ENCODE assay signal across 11 cellular contexts in the genomic region with DNA sequence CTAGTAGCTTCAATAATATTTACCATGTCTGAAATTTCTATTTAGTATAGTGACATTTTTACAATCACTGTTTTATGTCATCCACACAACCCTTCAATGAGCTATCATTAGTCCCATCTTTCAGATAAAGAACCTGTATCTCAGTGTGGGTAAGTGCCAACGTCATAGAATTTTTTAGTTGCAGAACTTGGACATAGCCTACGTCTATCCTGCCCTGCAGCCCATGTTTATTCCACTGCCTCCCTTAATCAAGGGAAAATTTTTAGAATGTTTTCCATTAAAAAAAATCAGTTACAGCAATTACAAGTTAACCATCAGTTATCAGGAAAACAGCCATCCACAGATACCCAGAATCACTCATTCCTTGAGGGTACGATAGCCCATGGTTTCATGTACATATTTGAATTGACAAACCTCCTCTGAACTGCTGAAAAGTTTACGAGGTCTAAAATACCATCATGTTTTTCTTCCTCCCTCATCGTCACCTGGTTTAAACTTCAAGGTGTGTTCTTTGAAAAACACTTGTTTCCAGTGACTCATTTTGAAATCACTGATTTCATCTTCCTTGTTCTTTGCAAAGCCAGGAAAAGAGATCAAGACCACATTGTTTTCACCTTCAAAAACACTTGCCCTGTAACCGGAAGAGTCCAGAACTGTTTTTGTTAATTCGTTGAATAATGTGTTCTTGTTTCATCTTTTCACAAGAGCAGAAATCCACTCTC.
DNase-seq lines count a peak whose midpoint lies in the region; ATAC-seq, FAIRE-seq and TF ChIP-seq lines count a peak whose summit lies in the region.
"Had no signal": no experiment of that assay in that cellular context is flagged by ENCODE, and none has a peak within 500 bp of the region (broad histone marks: within the 10 kb centered on the region; RNA-seq: fewer than 3 reads in every experiment).

No MANE protein-coding gene starts in this region.

- RAD21 ChIA-PET in GM12878 (lab: Charles Lee; ENCODE audit: unreplicated experiment), result interaction anchor here (0.7 to 1.7 kb wide), 6 partner anchors 9 to 433 kb away, joined by 3 to 6 read pairs (median 4); no protein-coding TSS in a partner anchor

- H3K4me1 ChIP-seq in GM12878 (ENCODE audit: control insufficient read depth, insufficient read depth, low read length), result no peaks in the 10 kb centered on the region

- H4K20me1 ChIP-seq in GM12878 (ENCODE audit: control insufficient read depth, insufficient read depth), result no peaks in the 10 kb centered on the region

- SMC1A ChIA-PET in GM12878 (lab: Charles Lee; ENCODE audit: uncharacterized antibody, unreplicated experiment), result interaction anchor here (0.7 to 3.4 kb wide), 12 partner anchors 10 to 457 kb away, joined by 3 to 23 read pairs (median 4); no protein-coding TSS in a partner anchor

- no peak for DNase-seq in GM18507 (ENCODE audit: extremely low spot score, insufficient read length, low read depth)
- no peak for DNase-seq in GM12878 (ENCODE audit: low read depth, low spot score)
- peak; percentile 51 for DNase-seq in renal cortical epithelial cell (ENCODE audit: low read depth)
- DNase-seq in NCI-H1092 treated with DMSO at 0.1 percent for 48 hours (lab: John Stamatoyannopoulos, UW), result no peak
- DNase-seq in NCI-H2171 (lab: John Stamatoyannopoulos, UW), result no peak
- no peak for DNase-seq in cerebellar nuclear complex (lab: John Stamatoyannopoulos, UW)
- DNase-seq: MG63, Peyer's patch had no signal

- 20% methylated on average over 7 of the region's 7 CpGs for WGBS in GM12878 (ENCODE audit: insufficient coverage, insufficient replicate concordance, low lambda C conversion rate, missing lambda C conversion rate)

- H3K9me3 ChIP-seq in GM12878 (replicated peaks; ENCODE audit: control insufficient read depth, insufficient read depth, low read length), result no peaks in the 10 kb centered on the region
- H3K9me3 ChIP-seq: ascending aorta, MG63, Peyer's patch had no signal

- POLR2A ChIA-PET in GM12878 (lab: Charles Lee), result interaction anchor here (0.5 to 1.0 kb wide), 2 partner anchors 11 to 157 kb away, joined by 3 to 9 read pairs; no protein-coding TSS in a partner anchor

- no peak for TF ChIP-seq EP300 in GM12878 (IDR thresholded peaks at IDR 0.05; ENCODE audit: borderline replicate concordance in 1 of 2, control insufficient read depth in 1 of 2, low read depth in 2 of 2, low read length in 2 of 2)

- ATAC-seq in GM21447 (IDR thresholded peaks at IDR 0.05; ENCODE audit: unreplicated experiment), result peak; percentile 64
- peak; percentile 57 for ATAC-seq in GM12878

- H3K27ac ChIP-seq in GM12878 (ENCODE audit: control insufficient read depth, insufficient read depth), result no peak overlapping the region
- H3K27ac ChIP-seq: ascending aorta had no signal

- no peaks in the 10 kb centered on the region; a peak in 1 of 4 replicates for H3K27me3 ChIP-seq in GM12878 (replicated peaks in 1 of 2; ENCODE audit: control insufficient read depth in 2 of 2, insufficient read depth in 2 of 2, low read length in 1 of 2)
- H3K27me3 ChIP-seq: ascending aorta, MG63, Peyer's patch had no signal

- TF ChIP-seq CTCF in GM12878 (IDR thresholded peaks at IDR 0.05 in 2 of 3, conservative IDR thresholded peaks at IDR 0.05 in 1 of 3; ENCODE audit: control insufficient read depth in 2 of 3, extremely low read depth in 1 of 3, insufficient read depth in 1 of 3, low read depth in 3 of 3, low read length in 3 of 3), result no peak

- no peak overlapping the region for H3K4me3 ChIP-seq in GM12878
- H3K4me3 ChIP-seq: ascending aorta, MG63, Peyer's patch had no signal

- H3K4me2 ChIP-seq in GM12878 (ENCODE audit: control insufficient read depth, insufficient read depth), result no peak overlapping the region

- TF ChIP-seq POLR2A in GM12878 (IDR thresholded peaks at IDR 0.05; ENCODE audit: low read depth, low read length), result no peak

- no peak overlapping the region for H3K9ac ChIP-seq in GM12878 (ENCODE audit: control insufficient read depth, insufficient read depth, low read length)

- TF ChIP-seq RAD21 in GM12878 (IDR thresholded peaks at IDR 0.05; ENCODE audit: insufficient read depth, low read depth, low read length), result no peak

- BruUV-seq in GM12878 (replicated peaks; lab: Mats Ljungman, UMichigan), result no TSS peak

- intact Hi-C loops in GM12878 (cut with micrococcal nuclease; ENCODE audit: unreplicated experiment), result loop anchor here (5.0 kb wide), 1 partner anchor 131 kb away; no protein-coding TSS in a partner anchor

- H3K36me3 ChIP-seq in GM12878 (ENCODE audit: control insufficient read depth in 2 of 2, insufficient read depth in 2 of 2, low read length in 1 of 2), result no peaks in the 10 kb centered on the region
- H3K36me3 ChIP-seq: ascending aorta, MG63, Peyer's patch had no signal

- in situ Hi-C loops in GM12878 (cut with MboI), result no loop called here

- FAIRE-seq in GM18507 (lab: Jason Lieb, UNC), result peak; percentile 15
- FAIRE-seq in GM12878 (lab: Jason Lieb, UNC), result peak; percentile 61
- FAIRE-seq: H54 had no signal

- no peak overlapping the region for H2AFZ ChIP-seq in GM12878 (ENCODE audit: control insufficient read depth, low read depth, low read length)

- no peaks in the 10 kb centered on the region for H3K79me2 ChIP-seq in GM12878 (ENCODE audit: control insufficient read depth, insufficient read depth, low read length)

- CTCF ChIA-PET in GM12878 (lab: Yijun Ruan, JAX), result interaction anchor here (1.0 to 2.2 kb wide), 2 partner anchors 11 to 17 kb away, joined by 3 to 6 read pairs; no protein-coding TSS in a partner anchor

TF ChIP-seq in GM12878, 131 proteins besides CTCF, POLR2A, EP300 and RAD21 (continues in another document):
- TF ChIP-seq ZNF24 (IDR thresholded peaks at IDR 0.05) (no peak), NFYA (IDR thresholded peaks at IDR 0.05; ENCODE audit: borderline replicate concordance, low read depth, low read length) (no peak), JUNB (IDR thresholded peaks at IDR 0.05) (peak; percentile 71), NR2C1 (IDR thresholded peaks at IDR 0.05) (no peak), NBN (IDR thresholded peaks at IDR 0.05) (no peak), FOXM1 (IDR thresholded peaks at IDR 0.05; ENCODE audit: low read depth, low read length) (peak; percentile 50; the same call in 1 of the 2 replicates), IKZF2 (IDR thresholded peaks at IDR 0.05) (peak; percentile 19 to 49; a peak in 2 of 4 replicates), CREM (IDR thresholded peaks at IDR 0.05; ENCODE audit: low read depth) (0 out of 2 replicates have a peak, but pooled peaks have one; percentile 30), GABPA (IDR thresholded peaks at IDR 0.05; ENCODE audit: low read depth) (0 out of 2 replicates have a peak, but pooled peaks have one; percentile 14), TCF7 (IDR thresholded peaks at IDR 0.05; ENCODE audit: borderline replicate concordance) (no peak; the same call in 1 of the 2 replicates), NFIC (IDR thresholded peaks at IDR 0.05; ENCODE audit: low read depth, low read length) (peak; percentile 67; the same call in 1 of the 2 replicates)
- TF ChIP-seq, protein P1, sequence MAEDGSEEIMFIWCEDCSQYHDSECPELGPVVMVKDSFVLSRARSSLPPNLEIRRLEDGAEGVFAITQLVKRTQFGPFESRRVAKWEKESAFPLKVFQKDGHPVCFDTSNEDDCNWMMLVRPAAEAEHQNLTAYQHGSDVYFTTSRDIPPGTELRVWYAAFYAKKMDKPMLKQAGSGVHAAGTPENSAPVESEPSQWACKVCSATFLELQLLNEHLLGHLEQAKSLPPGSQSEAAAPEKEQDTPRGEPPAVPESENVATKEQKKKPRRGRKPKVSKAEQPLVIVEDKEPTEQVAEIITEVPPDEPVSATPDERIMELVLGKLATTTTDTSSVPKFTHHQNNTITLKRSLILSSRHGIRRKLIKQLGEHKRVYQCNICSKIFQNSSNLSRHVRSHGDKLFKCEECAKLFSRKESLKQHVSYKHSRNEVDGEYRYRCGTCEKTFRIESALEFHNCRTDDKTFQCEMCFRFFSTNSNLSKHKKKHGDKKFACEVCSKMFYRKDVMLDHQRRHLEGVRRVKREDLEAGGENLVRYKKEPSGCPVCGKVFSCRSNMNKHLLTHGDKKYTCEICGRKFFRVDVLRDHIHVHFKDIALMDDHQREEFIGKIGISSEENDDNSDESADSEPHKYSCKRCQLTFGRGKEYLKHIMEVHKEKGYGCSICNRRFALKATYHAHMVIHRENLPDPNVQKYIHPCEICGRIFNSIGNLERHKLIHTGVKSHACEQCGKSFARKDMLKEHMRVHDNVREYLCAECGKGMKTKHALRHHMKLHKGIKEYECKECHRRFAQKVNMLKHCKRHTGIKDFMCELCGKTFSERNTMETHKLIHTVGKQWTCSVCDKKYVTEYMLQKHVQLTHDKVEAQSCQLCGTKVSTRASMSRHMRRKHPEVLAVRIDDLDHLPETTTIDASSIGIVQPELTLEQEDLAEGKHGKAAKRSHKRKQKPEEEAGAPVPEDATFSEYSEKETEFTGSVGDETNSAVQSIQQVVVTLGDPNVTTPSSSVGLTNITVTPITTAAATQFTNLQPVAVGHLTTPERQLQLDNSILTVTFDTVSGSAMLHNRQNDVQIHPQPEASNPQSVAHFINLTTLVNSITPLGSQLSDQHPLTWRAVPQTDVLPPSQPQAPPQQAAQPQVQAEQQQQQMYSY (CRISPR knock-in tag; IDR thresholded peaks at IDR 0.05), result no peak
- TF ChIP-seq, protein P2, sequence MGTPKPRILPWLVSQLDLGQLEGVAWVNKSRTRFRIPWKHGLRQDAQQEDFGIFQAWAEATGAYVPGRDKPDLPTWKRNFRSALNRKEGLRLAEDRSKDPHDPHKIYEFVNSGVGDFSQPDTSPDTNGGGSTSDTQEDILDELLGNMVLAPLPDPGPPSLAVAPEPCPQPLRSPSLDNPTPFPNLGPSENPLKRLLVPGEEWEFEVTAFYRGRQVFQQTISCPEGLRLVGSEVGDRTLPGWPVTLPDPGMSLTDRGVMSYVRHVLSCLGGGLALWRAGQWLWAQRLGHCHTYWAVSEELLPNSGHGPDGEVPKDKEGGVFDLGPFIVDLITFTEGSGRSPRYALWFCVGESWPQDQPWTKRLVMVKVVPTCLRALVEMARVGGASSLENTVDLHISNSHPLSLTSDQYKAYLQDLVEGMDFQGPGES (IDR thresholded peaks at IDR 0.05), result no peak
- TF ChIP-seq, protein P3, sequence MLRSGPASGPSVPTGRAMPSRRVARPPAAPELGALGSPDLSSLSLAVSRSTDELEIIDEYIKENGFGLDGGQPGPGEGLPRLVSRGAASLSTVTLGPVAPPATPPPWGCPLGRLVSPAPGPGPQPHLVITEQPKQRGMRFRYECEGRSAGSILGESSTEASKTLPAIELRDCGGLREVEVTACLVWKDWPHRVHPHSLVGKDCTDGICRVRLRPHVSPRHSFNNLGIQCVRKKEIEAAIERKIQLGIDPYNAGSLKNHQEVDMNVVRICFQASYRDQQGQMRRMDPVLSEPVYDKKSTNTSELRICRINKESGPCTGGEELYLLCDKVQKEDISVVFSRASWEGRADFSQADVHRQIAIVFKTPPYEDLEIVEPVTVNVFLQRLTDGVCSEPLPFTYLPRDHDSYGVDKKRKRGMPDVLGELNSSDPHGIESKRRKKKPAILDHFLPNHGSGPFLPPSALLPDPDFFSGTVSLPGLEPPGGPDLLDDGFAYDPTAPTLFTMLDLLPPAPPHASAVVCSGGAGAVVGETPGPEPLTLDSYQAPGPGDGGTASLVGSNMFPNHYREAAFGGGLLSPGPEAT (IDR thresholded peaks at IDR 0.05; ENCODE audit: low read depth), result 0 out of 2 replicates have a peak, but pooled peaks have one; percentile 16
